Comparison of ENCODE assay signal across 31 cellular contexts in the genomic region with DNA sequence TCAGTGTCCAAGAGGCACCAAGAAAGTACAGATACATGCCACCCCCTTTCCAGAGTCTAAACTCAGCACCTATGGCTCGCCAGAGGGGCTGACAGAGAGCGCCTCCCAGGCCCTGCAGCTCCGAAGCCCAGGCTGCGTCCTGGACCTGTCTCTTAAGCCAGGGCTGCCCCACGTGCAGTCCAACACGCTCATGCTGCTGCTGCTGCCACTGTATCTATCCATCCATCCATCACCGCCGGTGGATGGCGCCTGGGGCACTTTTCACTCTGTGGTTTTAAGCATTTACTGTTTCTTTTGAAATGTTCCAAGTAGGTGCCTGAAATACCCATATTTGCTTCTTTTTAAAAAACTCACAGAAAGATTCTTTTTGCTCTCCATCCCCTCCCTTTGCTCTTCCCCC. TPM values are rescaled to one million over a fixed set of nuclear protein-coding genes. Genes with fewer than 3 reads are reported as not detected.
DNase-seq lines count a peak whose midpoint lies in the region; ATAC-seq, FAIRE-seq and TF ChIP-seq lines count a peak whose summit lies in the region.
"Had no signal": no experiment of that assay in that cellular context is flagged by ENCODE, and none has a peak within 500 bp of the region (broad histone marks: within the 10 kb centered on the region; RNA-seq: fewer than 3 reads in every experiment).

No MANE protein-coding gene starts in this region.

- peak; percentile 18 for DNase-seq in EL
- no peak for DNase-seq in IMR-90
- DNase-seq in RWPE1 (ENCODE audit: low spot score) = peak; percentile 13
- peak in 1 of 2 donors; percentile 20 for DNase-seq in foreskin keratinocyte
- no peak for DNase-seq in activated T-helper 1 cell treated with anti-CD3 and anti-CD28 coated beads, Interleukin-12 subunit alpha, Interleukin-12 subunit beta, Interleukin-2, Interleukin-4 antibody, amounts not matched to agents 30 ng/mL and 10 ng/mL and 1 ng/mL, durations not matched to agents 14 hours and 24 hours and 36 hours (ENCODE audit: low spot score)
- DNase-seq in HPDE6-E6E7 (ENCODE audit: extremely low spot score) = no peak
- no peak for DNase-seq in D721Med (ENCODE audit: insufficient read length, low spot score)
- DNase-seq: activated CD4-positive, alpha-beta T cell treated with anti-CD3 and anti-CD28 coated beads, Interleukin-2, amount 10 ng/mL, durations not matched to agents 24 days and 14 days; activated CD8-positive, alpha-beta memory T cell treated with anti-CD3 and anti-CD28 coated beads, Interleukin-2, amount 50 U/mL, for 4 hours; activated gamma-delta T cell treated with Interleukin-2 at 50 U/mL for 16 hours; AML-193; amniotic stem cell; central memory CD4-positive, alpha-beta T cell; HFFc6; left cardiac atrium; NCI-H1092 treated with DMSO at 0.1 percent for 48 hours; NCI-H2171; Peyer's patch; stimulated activated CD4-positive, alpha-beta T cell treated with anti-CD3 and anti-CD28 coated beads, Interleukin-2, amount 100 ng/mL, for 24 hours; stimulated activated naive CD8-positive, alpha-beta T cell treated with anti-CD3 and anti-CD28 coated beads, Interleukin-15, Interleukin-2, amounts not matched to agents 100 U/mL and 50 U/mL, for 24 hours; SW 1271; transverse colon had no signal

- H3K56ac ChIP-seq in IMR-90 (ENCODE audit: extremely low read depth, insufficient read depth, low read length) = no peak overlapping the region

- H4K20me1 ChIP-seq in IMR-90 (ENCODE audit: insufficient read depth, low read length) = no peaks in the 10 kb centered on the region

- dilution Hi-C loops in IMR-90 (cut with HindIII; ENCODE audit: low sequenced_read_pairs, unreplicated experiment) = no loop called here

- no peak overlapping the region for H3K9ac ChIP-seq in IMR-90 (ENCODE audit: low read depth, low read length)
- H3K9ac ChIP-seq: KMS-11 had no signal

- H3K9me1 ChIP-seq in IMR-90 (ENCODE audit: insufficient read depth, low read length) = peaks cover 13% of the 10 kb centered on the region

- H3K4me1 ChIP-seq in IMR-90 (ENCODE audit: control insufficient read depth, insufficient read depth, low read length) (peaks cover 21% of the 10 kb centered on the region), foreskin keratinocyte (peaks cover 27% of the 10 kb centered on the region)
- H3K4me1 ChIP-seq: Caco-2, Peyer's patch had no signal

- no peak for FAIRE-seq in D721Med (lab: Jason Lieb, UNC)
- FAIRE-seq: GM12878, TTC549 had no signal

- no peak overlapping the region for H3K4me2 ChIP-seq in IMR-90 (ENCODE audit: low read depth, low read length)
- H3K4me2 ChIP-seq: KMS-11 had no signal

- no peak for TF ChIP-seq RAD21 in IMR-90 (IDR thresholded peaks at IDR 0.05; ENCODE audit: low read length)

- no CpG with 5 or more reads among the region's 9 CpGs for WGBS in IMR-90 (ENCODE audit: extremely low coverage in 2 of 2, insufficient read length in 1 of 2), 2 experiments

- no peak overlapping the region for H3K23ac ChIP-seq in IMR-90 (ENCODE audit: low read depth, low read length)

- no peaks in the 10 kb centered on the region for H3K27me3 Mint-ChIP-seq in activated T-helper 1 cell treated with anti-CD3 and anti-CD28 coated beads, Interleukin-12 subunit alpha, Interleukin-12 subunit beta, Interleukin-2, Interleukin-4 antibody, amounts not matched to agents 30 ng/mL and 10 ng/mL and 1 ng/mL, durations not matched to agents 14 hours and 24 hours and 36 hours (ENCODE audit: insufficient read depth)
- H3K27me3 Mint-ChIP-seq: activated CD4-positive, alpha-beta T cell treated with anti-CD3 and anti-CD28 coated beads, Interleukin-2, amount 10 ng/mL, durations not matched to agents 24 days and 14 days had no signal

- peak overlapping the region; percentile 99 for H4K91ac ChIP-seq in IMR-90 (ENCODE audit: insufficient read depth, low read depth, low read length)

- no peak overlapping the region for H3K4me3 ChIP-seq in IMR-90 (ENCODE audit: insufficient read depth, low read depth, low read length)
- H3K4me3 ChIP-seq: gastroesophageal sphincter, GM12878, Peyer's patch, transverse colon had no signal

- H3K36me3 Mint-ChIP-seq in activated T-helper 1 cell treated with anti-CD3 and anti-CD28 coated beads, Interleukin-12 subunit alpha, Interleukin-12 subunit beta, Interleukin-2, Interleukin-4 antibody, amounts not matched to agents 30 ng/mL and 10 ng/mL and 1 ng/mL, durations not matched to agents 14 hours and 24 hours and 36 hours (ENCODE audit: low read depth) = no peaks in the 10 kb centered on the region
- H3K36me3 Mint-ChIP-seq: mesothelial cell of epicardium had no signal

- no peaks in the 10 kb centered on the region for H3K4me1 Mint-ChIP-seq in activated T-helper 1 cell treated with anti-CD3 and anti-CD28 coated beads, Interleukin-12 subunit alpha, Interleukin-12 subunit beta, Interleukin-2, Interleukin-4 antibody, amounts not matched to agents 30 ng/mL and 10 ng/mL and 1 ng/mL, durations not matched to agents 14 hours and 24 hours and 36 hours (ENCODE audit: low read depth)

- no peaks in the 10 kb centered on the region for H3K36me3 ChIP-seq in IMR-90 (ENCODE audit: control insufficient read depth, insufficient read depth, low read length)
- H3K36me3 ChIP-seq: gastroesophageal sphincter, Peyer's patch, transverse colon had no signal

- peak overlapping the region; percentile 7; the same call in 1 of the 2 replicates for H3K14ac ChIP-seq in IMR-90 (replicated peaks; ENCODE audit: low read depth, low read length)

- no peak overlapping the region for H2AK9ac ChIP-seq in IMR-90 (replicated peaks; ENCODE audit: low read depth, low read length, poor library complexity)

- H4K8ac ChIP-seq in IMR-90 (ENCODE audit: low read depth in 2 of 2, low read length in 2 of 2) = no peak overlapping the region; a peak in 1 of 4 replicates

- peak overlapping the region; percentile 98 for H3K4ac ChIP-seq in IMR-90 (ENCODE audit: low read depth, low read length)

- ATAC-seq in IMR-90 (ENCODE audit: low read depth) (no peak), foreskin keratinocyte (no peak), HG03520 (IDR thresholded peaks at IDR 0.05; ENCODE audit: unreplicated experiment) (no peak)
- ATAC-seq: esophagus mucosa; gastroesophageal sphincter; GM12878; left cardiac atrium; stimulated activated naive CD8-positive, alpha-beta T cell treated with anti-CD3 and anti-CD28 coated beads, Interleukin-15, Interleukin-2, amounts not matched to agents 100 U/mL and 50 U/mL, for 24 hours had no signal

- H2BK5ac ChIP-seq in IMR-90 (ENCODE audit: low read depth, low read length, poor library complexity, severe bottlenecking) = no peak overlapping the region

- H2AFZ ChIP-seq in IMR-90 (replicated peaks; ENCODE audit: low read length, poor library complexity) = no peak overlapping the region

- H3K27ac Mint-ChIP-seq in activated T-helper 1 cell treated with anti-CD3 and anti-CD28 coated beads, Interleukin-12 subunit alpha, Interleukin-12 subunit beta, Interleukin-2, Interleukin-4 antibody, amounts not matched to agents 30 ng/mL and 10 ng/mL and 1 ng/mL, durations not matched to agents 14 hours and 24 hours and 36 hours = no peak overlapping the region
- H3K27ac Mint-ChIP-seq: activated CD4-positive, alpha-beta T cell treated with anti-CD3 and anti-CD28 coated beads, Interleukin-2, amount 10 ng/mL, durations not matched to agents 24 days and 14 days; HFFc6; mesothelial cell of epicardium; progenitor cell of endocrine pancreas had no signal

- 0 out of 3 replicates have a peak overlapping the region, but pooled peaks have one; percentile 35 for H2BK15ac ChIP-seq in IMR-90 (ENCODE audit: low read depth, low read length)

- POLR2A ChIA-PET in IMR-90 (lab: Charles Lee; ENCODE audit: unreplicated experiment) (no interaction called here), RWPE1 (lab: Yijun Ruan, JAX; ENCODE audit: low non-redundant PET) (interaction anchor here (0.6 kb wide), 1 partner anchor 25 kb away, joined by 3 read pairs; no protein-coding TSS in a partner anchor)

- H3K9me3 ChIP-seq in IMR-90 (ENCODE audit: control insufficient read depth, insufficient read depth, low read length) = no peaks in the 10 kb centered on the region
- H3K9me3 ChIP-seq: Caco-2, gastroesophageal sphincter, Peyer's patch, transverse colon had no signal

- in situ Hi-C loops in IMR-90 (cut with MboI; ENCODE audit: low sequenced_read_pairs) = no loop called here

- H3K18ac ChIP-seq in IMR-90 (ENCODE audit: low read depth, low read length) = no peak overlapping the region

- H3K27me3 ChIP-seq in IMR-90 (ENCODE audit: control insufficient read depth, insufficient read depth, low read length) (no peaks in the 10 kb centered on the region), foreskin keratinocyte (peaks cover 4% of the 10 kb centered on the region)
- H3K27me3 ChIP-seq: gastroesophageal sphincter, Peyer's patch, transverse colon had no signal

- H3K79me1 ChIP-seq in IMR-90 (ENCODE audit: low read depth in 1 of 2, low read length in 2 of 2) = peaks cover 0 to 22% of the 10 kb centered on the region in 2 experiments; a peak in 2 of 4 replicates

- intact Hi-C loops in IMR-90 (cut with micrococcal nuclease) = no loop called here
- intact Hi-C loops in activated T-helper 1 cell treated with anti-CD3 and anti-CD28 coated beads, Interleukin-12 subunit alpha, Interleukin-12 subunit beta, Interleukin-2, Interleukin-4 antibody, amounts not matched to agents 30 ng/mL and 10 ng/mL and 1 ng/mL, durations not matched to agents 14 hours and 24 hours and 36 hours (cut with micrococcal nuclease) = no loop called here

- no peak for TF ChIP-seq POLR2A in IMR-90 (IDR thresholded peaks at IDR 0.05; ENCODE audit: low read depth, low read length)

- TF ChIP-seq CTCF in IMR-90 (conservative IDR thresholded peaks at IDR 0.05; ENCODE audit: low read depth, low read length) = no peak
- TF ChIP-seq CTCF in RWPE1 (conservative IDR thresholded peaks at IDR 0.05; ENCODE audit: low read depth) = no peak
- TF ChIP-seq CTCF in foreskin keratinocyte (conservative IDR thresholded peaks at IDR 0.05) = peak; percentile 18
- no peak for TF ChIP-seq CTCF in D721Med (IDR thresholded peaks at IDR 0.05; ENCODE audit: insufficient read depth, missing control alignments)

- H4K5ac ChIP-seq in IMR-90 (ENCODE audit: low read depth, low read length) = no peak overlapping the region

- CTCF ChIA-PET in IMR-90 (lab: Yijun Ruan, JAX) = no interaction called here
- CTCF ChIA-PET in RWPE1 (lab: Yijun Ruan, JAX) = no interaction called here

- no peaks in the 10 kb centered on the region for H3K9me3 Mint-ChIP-seq in activated T-helper 1 cell treated with anti-CD3 and anti-CD28 coated beads, Interleukin-12 subunit alpha, Interleukin-12 subunit beta, Interleukin-2, Interleukin-4 antibody, amounts not matched to agents 30 ng/mL and 10 ng/mL and 1 ng/mL, durations not matched to agents 14 hours and 24 hours and 36 hours
- H3K9me3 Mint-ChIP-seq: activated CD4-positive, alpha-beta T cell treated with anti-CD3 and anti-CD28 coated beads, Interleukin-2, amount 10 ng/mL, durations not matched to agents 24 days and 14 days; HFFc6; mesothelial cell of epicardium had no signal

- H3K4me3 Mint-ChIP-seq in activated T-helper 1 cell treated with anti-CD3 and anti-CD28 coated beads, Interleukin-12 subunit alpha, Interleukin-12 subunit beta, Interleukin-2, Interleukin-4 antibody, amounts not matched to agents 30 ng/mL and 10 ng/mL and 1 ng/mL, durations not matched to agents 14 hours and 24 hours and 36 hours = no peak overlapping the region
- H3K4me3 Mint-ChIP-seq: activated CD4-positive, alpha-beta T cell treated with anti-CD3 and anti-CD28 coated beads, Interleukin-2, amount 10 ng/mL, durations not matched to agents 24 days and 14 days; HFFc6; mesothelial cell of epicardium had no signal

- peak overlapping the region; percentile 68; the same call in 1 of the 2 replicates for H2BK20ac ChIP-seq in IMR-90 (ENCODE audit: low read depth, low read length)

- H3K27ac ChIP-seq in IMR-90 (ENCODE audit: insufficient read depth, low read length) (no peak overlapping the region), RWPE1 (peak overlapping the region; percentile 49), foreskin keratinocyte (no peak overlapping the region)
- H3K27ac ChIP-seq: gastroesophageal sphincter, KMS-11, Peyer's patch, transverse colon had no signal

- H2AK5ac ChIP-seq in IMR-90 (ENCODE audit: low read depth, low read length) = peak overlapping the region; percentile 79

- no TSS peak for BruUV-seq in IMR-90 (replicated peaks; lab: Mats Ljungman, UMichigan)

- peak overlapping the region; percentile 99 for H2BK120ac ChIP-seq in IMR-90 (ENCODE audit: low read depth, low read length)

RNA-seq across cellular contexts. Expression of a gene that starts 41.8 kb away (rescaled TPM):
- 2.5 and 4.2 TPM in 2 replicates for total RNA-seq in IMR-90 (2012; rRNA removed)
- polyA plus RNA-seq in IMR-90 (2012; rRNA removed) = 9.3 and 10.9 TPM in 2 replicates
- polyA plus RNA-seq in IMR-90 (2012; cell fraction: cytosol; rRNA removed) = 8.0 and 18.4 TPM in 2 replicates
- polyA plus RNA-seq in IMR-90 (2012; cell fraction: nucleus; rRNA removed; ENCODE audit: low replicate concordance) = 21.0 and 35.8 TPM in 2 replicates
- total RNA-seq in foreskin keratinocyte = 8.9 and 10.0 TPM in 2 replicates
- 11.7 and 13.2 TPM in 2 replicates for polyA plus RNA-seq in foreskin keratinocyte
- total RNA-seq in activated T-helper 1 cell treated with anti-CD3 and anti-CD28 coated beads, Interleukin-12 subunit alpha, Interleukin-12 subunit beta, Interleukin-2, Interleukin-4 antibody, amounts not matched to agents 30 ng/mL and 10 ng/mL and 1 ng/mL, durations not matched to agents 14 hours and 24 hours and 36 hours = 17.4 and 20.2 TPM in 2 replicates

Comparison
In these comparisons a context has a peak if more than half of its experiments do, and no peak if none do; other contexts are left out.
1. DNase-seq: peak in EL (single experiment) and RWPE1 (single experiment); none in IMR-90 (single experiment), activated T-helper 1 cell treated with anti-CD3 and anti-CD28 coated beads, Interleukin-12 subunit alpha, Interleukin-12 subunit beta, Interleukin-2, Interleukin-4 antibody, amounts not matched to agents 30 ng/mL and 10 ng/mL and 1 ng/mL, durations not matched to agents 14 hours and 24 hours and 36 hours (single experiment), HPDE6-E6E7 (single experiment) and D721Med (single experiment).